Comparison of ENCODE assay signal across 1 cellular context in genomic region chr14:23294734-23295561, GRCh38.
A peak's percentile ranks its signal among the peaks of the same experiment; 100 is the strongest.
TF ChIP-seq lines count a peak whose summit lies in the region.

No MANE protein-coding gene starts in this region.

TF ChIP-seq in HepG2, 621 proteins besides CTCF, POLR2A, EP300 and RAD21 (continued from another document and continues in another):
- TF ChIP-seq ZNF816 (CRISPR knock-in tag; IDR thresholded peaks at IDR 0.05; ENCODE audit: borderline replicate concordance) (0 out of 2 replicates have a peak, but pooled peaks have one; percentile 38), CSRNP2 (CRISPR knock-in tag; conservative IDR thresholded peaks at IDR 0.05; ENCODE audit: low read depth) (no peak), IKZF5 (CRISPR knock-in tag; IDR thresholded peaks at IDR 0.05) (peak; percentile 27; the same call in 1 of the 2 replicates), ZNF570 (CRISPR knock-in tag; IDR thresholded peaks at IDR 0.05; ENCODE audit: borderline replicate concordance) (no peak), ZNF282 (IDR thresholded peaks at IDR 0.05; ENCODE audit: partially characterized antibody) (no peak), ZNF414 (CRISPR knock-in tag; IDR thresholded peaks at IDR 0.05) (no peak), ZNF143 (CRISPR knock-in tag; IDR thresholded peaks at IDR 0.05) (peak; percentile 43; the same call in 1 of the 2 replicates), NR2F6 (IDR thresholded peaks at IDR 0.05) (peak; percentile 24; the same call in 1 of the 2 replicates), NR2F6 (CRISPR knock-in tag; IDR thresholded peaks at IDR 0.05) (no peak), MED1 (CRISPR knock-in tag; IDR thresholded peaks at IDR 0.05) (peak; percentile 32), BATF2 (CRISPR knock-in tag; IDR thresholded peaks at IDR 0.05) (peak; percentile 63; the same call in 1 of the 2 replicates), ZBTB43 (CRISPR knock-in tag; conservative IDR thresholded peaks at IDR 0.05) (0 out of 2 replicates have a peak, but pooled peaks have one; percentile 30), CSRNP1 (CRISPR knock-in tag; IDR thresholded peaks at IDR 0.05) (peak; percentile 52; the same call in 1 of the 2 replicates), ZNF280D (CRISPR knock-in tag; IDR thresholded peaks at IDR 0.05) (no peak), FOXC1 (CRISPR knock-in tag; IDR thresholded peaks at IDR 0.05; ENCODE audit: borderline replicate concordance) (peak; percentile 56; the same call in 1 of the 2 replicates), GPN1 (CRISPR knock-in tag; IDR thresholded peaks at IDR 0.05; ENCODE audit: borderline replicate concordance) (no peak), ZSCAN20 (CRISPR knock-in tag; IDR thresholded peaks at IDR 0.05; ENCODE audit: borderline replicate concordance) (0 out of 2 replicates have a peak, but pooled peaks have one; percentile 74), NR0B2 (CRISPR knock-in tag; IDR thresholded peaks at IDR 0.05) (peak; percentile 47; the same call in 1 of the 2 replicates), PRPF4 (IDR thresholded peaks at IDR 0.05; ENCODE audit: low read depth, low read length, poor library complexity, severe bottlenecking) (peak; percentile 94), YEATS4 (CRISPR knock-in tag; IDR thresholded peaks at IDR 0.05; ENCODE audit: borderline replicate concordance) (peak; percentile 74), MED8 (CRISPR knock-in tag; IDR thresholded peaks at IDR 0.05; ENCODE audit: insufficient replicate concordance) (peak; percentile 45), AKAP8 (CRISPR knock-in tag; IDR thresholded peaks at IDR 0.05) (no peak; the same call in 1 of the 2 replicates), ZNF205 (CRISPR knock-in tag; IDR thresholded peaks at IDR 0.05) (peak; percentile 24; the same call in 1 of the 2 replicates), ZSCAN22 (CRISPR knock-in tag; IDR thresholded peaks at IDR 0.05) (no peak), ZNF609 (CRISPR knock-in tag; IDR thresholded peaks at IDR 0.05; ENCODE audit: borderline replicate concordance) (no peak; the same call in 1 of the 2 replicates), ZC3H13 (CRISPR knock-in tag; IDR thresholded peaks at IDR 0.05) (peak; percentile 60), ZNF607 (CRISPR knock-in tag; IDR thresholded peaks at IDR 0.05; ENCODE audit: borderline replicate concordance) (0 out of 2 replicates have a peak, but pooled peaks have one; percentile 35), SOX5 (CRISPR knock-in tag; IDR thresholded peaks at IDR 0.05; ENCODE audit: borderline replicate concordance) (no peak), HES4 (CRISPR knock-in tag; IDR thresholded peaks at IDR 0.05; ENCODE audit: borderline replicate concordance) (no peak), ZNF256 (CRISPR knock-in tag; conservative IDR thresholded peaks at IDR 0.05) (peak; percentile 79; the same call in 1 of the 2 replicates), ZNF331 (CRISPR knock-in tag; IDR thresholded peaks at IDR 0.05) (peak; percentile 52; the same call in 1 of the 2 replicates), ARID2 (CRISPR knock-in tag; IDR thresholded peaks at IDR 0.05; ENCODE audit: borderline replicate concordance) (no peak), CBX1 (IDR thresholded peaks at IDR 0.05; ENCODE audit: low read depth) (no peak), ATF4 (CRISPR knock-in tag; IDR thresholded peaks at IDR 0.05) (peak in 1 of 2 experiments; percentile 24; a peak in 1 of 4 replicates), ZBTB42 (CRISPR knock-in tag; IDR thresholded peaks at IDR 0.05) (0 out of 2 replicates have a peak, but pooled peaks have one; percentile 79), NPAS2 (CRISPR knock-in tag; IDR thresholded peaks at IDR 0.05; ENCODE audit: borderline replicate concordance) (no peak), MZF1 (CRISPR knock-in tag; IDR thresholded peaks at IDR 0.05; ENCODE audit: borderline replicate concordance) (0 out of 2 replicates have a peak, but pooled peaks have one; percentile 63), ZNF335 (CRISPR knock-in tag; IDR thresholded peaks at IDR 0.05) (peak; percentile 51; the same call in 1 of the 2 replicates), NCOA1 (CRISPR knock-in tag; IDR thresholded peaks at IDR 0.05) (no peak)
